ENCODE assay signal across 20 cellular contexts in genomic region chr1:73761559-73761958, GRCh38.
DNase-seq lines count a peak whose midpoint lies in the region; ATAC-seq and TF ChIP-seq lines count a peak whose summit lies in the region.
"Had no signal": no experiment of that assay in that cellular context is flagged by ENCODE, and none has a peak within 500 bp of the region (broad histone marks: within the 10 kb centered on the region; RNA-seq: fewer than 3 reads in every experiment).

No MANE protein-coding gene starts in this region.

- H3K9me2 ChIP-seq in PC-9 (ENCODE audit: insufficient read depth): no peaks in the 10 kb centered on the region

- no peaks in the 10 kb centered on the region for H4K20me1 ChIP-seq in PC-9 (ENCODE audit: insufficient read depth)
- H4K20me1 ChIP-seq: BLaER1 had no signal

- H3K36me3 ChIP-seq in PC-9 (ENCODE audit: low read depth) (no peaks in the 10 kb centered on the region), upper lobe of right lung (no peaks in the 10 kb centered on the region), gastroesophageal sphincter (no peaks in the 10 kb centered on the region)
- no peaks in the 10 kb centered on the region for H3K36me3 ChIP-seq in CD4-positive, alpha-beta memory T cell (ENCODE audit: insufficient read depth, low read length)
- H3K36me3 ChIP-seq: BLaER1, HAP-1 had no signal

- WGBS in gastroesophageal sphincter (ENCODE audit: low coverage in 1 of 2), 2 donors: 88% methylated on average over 2 of the region's 2 CpGs

- no peak overlapping the region for H3K27ac ChIP-seq in PC-9
- no peak overlapping the region for H3K27ac ChIP-seq in upper lobe of right lung
- no peak overlapping the region for H3K27ac ChIP-seq in gastroesophageal sphincter
- H3K27ac ChIP-seq in CD4-positive, alpha-beta memory T cell (ENCODE audit: low read depth, low read length): no peak overlapping the region
- H3K27ac ChIP-seq: BLaER1, C4-2B had no signal

- H3K9me3 ChIP-seq in PC-9 (ENCODE audit: insufficient read depth, low read depth) (no peaks in the 10 kb centered on the region), upper lobe of right lung (no peaks in the 10 kb centered on the region), gastroesophageal sphincter (no peaks in the 10 kb centered on the region)
- H3K9me3 ChIP-seq in CD4-positive, alpha-beta memory T cell (ENCODE audit: control insufficient read depth in 1 of 2, low read length in 2 of 2): no peaks in the 10 kb centered on the region
- H3K9me3 ChIP-seq: BLaER1, HAP-1 had no signal

- no peak overlapping the region for H3K27ac Mint-ChIP-seq in CD4-positive, alpha-beta memory T cell
- H3K27ac Mint-ChIP-seq: B cell; CD4-positive, CD25-positive, alpha-beta regulatory T cell; CD8-positive, alpha-beta memory T cell; HFFc6 had no signal

- H3K27me3 Mint-ChIP-seq in CD4-positive, alpha-beta memory T cell: no peaks in the 10 kb centered on the region
- H3K27me3 Mint-ChIP-seq: B cell; CD4-positive, CD25-positive, alpha-beta regulatory T cell; CD8-positive, alpha-beta memory T cell had no signal

- POLR2A ChIA-PET in PC-9 (lab: Charles Lee; ENCODE audit: unreplicated experiment): no interaction called here
- POLR2A ChIA-PET in CD4-positive, alpha-beta memory T cell (lab: Charles Lee; ENCODE audit: partially characterized antibody): no interaction called here

- H3K27me3 ChIP-seq in PC-9 (ENCODE audit: insufficient read depth, low read depth) (no peaks in the 10 kb centered on the region), upper lobe of right lung (no peaks in the 10 kb centered on the region), gastroesophageal sphincter (no peaks in the 10 kb centered on the region)
- H3K27me3 ChIP-seq in CD4-positive, alpha-beta memory T cell (ENCODE audit: insufficient read depth, low read length): no peaks in the 10 kb centered on the region
- H3K27me3 ChIP-seq: BLaER1 had no signal

- peak overlapping the region; percentile 37; the same call in 1 of the 2 replicates for H2AFZ ChIP-seq in PC-9

- H3K4me3 ChIP-seq in PC-9: no peak overlapping the region
- H3K4me3 ChIP-seq in epithelial cell of esophagus (ENCODE audit: low read length): no peak overlapping the region
- H3K4me3 ChIP-seq in upper lobe of right lung: no peak overlapping the region
- H3K4me3 ChIP-seq in gastroesophageal sphincter: no peak overlapping the region
- H3K4me3 ChIP-seq in CD4-positive, alpha-beta memory T cell (ENCODE audit: low read length in 2 of 2): no peak overlapping the region
- H3K4me3 ChIP-seq: BLaER1, HAP-1 had no signal

- H3K4me2 ChIP-seq in PC-9: no peak overlapping the region
- H3K4me2 ChIP-seq: BLaER1 had no signal

- no peak for TF ChIP-seq CTCF in PC-9 (conservative IDR thresholded peaks at IDR 0.05)
- TF ChIP-seq CTCF in epithelial cell of esophagus (IDR thresholded peaks at IDR 0.05; ENCODE audit: insufficient read depth, low read depth, low read length, missing control alignments): no peak
- TF ChIP-seq CTCF in upper lobe of right lung (IDR thresholded peaks at IDR 0.05): no peak
- no peak for TF ChIP-seq CTCF in gastroesophageal sphincter (IDR thresholded peaks at IDR 0.05)

- no peaks in the 10 kb centered on the region for H3F3A ChIP-seq in PC-9 (ENCODE audit: insufficient read depth, low read depth)

- CTCF ChIA-PET in PC-9 (lab: Charles Lee): no interaction called here
- CTCF ChIA-PET in CD4-positive, alpha-beta memory T cell (lab: Charles Lee; ENCODE audit: partially characterized antibody): no interaction called here

- no peaks in the 10 kb centered on the region for H3K36me3 Mint-ChIP-seq in CD4-positive, alpha-beta memory T cell
- H3K36me3 Mint-ChIP-seq: CD4-positive, CD25-positive, alpha-beta regulatory T cell; CD8-positive, alpha-beta memory T cell had no signal

- peaks cover 0 to 4% (median 0%) of the 10 kb centered on the region in 8 donors for H3K9me3 Mint-ChIP-seq in CD4-positive, alpha-beta memory T cell

- no peaks in the 10 kb centered on the region for H3K4me1 Mint-ChIP-seq in CD4-positive, alpha-beta memory T cell
- H3K4me1 Mint-ChIP-seq: B cell; CD4-positive, CD25-positive, alpha-beta regulatory T cell; CD8-positive, alpha-beta memory T cell had no signal

- ATAC-seq in upper lobe of right lung (peak; percentile 55), gastroesophageal sphincter (no peak)

- no peak for TF ChIP-seq EP300 in gastroesophageal sphincter (IDR thresholded peaks at IDR 0.05)

- no peak for TF ChIP-seq POLR2A in gastroesophageal sphincter (IDR thresholded peaks at IDR 0.05)
- TF ChIP-seq POLR2A in erythroblast (IDR thresholded peaks at IDR 0.05; ENCODE audit: low read length): no peak

- no peak overlapping the region for H3K4me3 Mint-ChIP-seq in CD4-positive, alpha-beta memory T cell
- H3K4me3 Mint-ChIP-seq: B cell; CD4-positive, CD25-positive, alpha-beta regulatory T cell; CD8-positive, alpha-beta memory T cell; HFFc6 had no signal

- no peaks in the 10 kb centered on the region for H3K79me2 ChIP-seq in PC-9 (ENCODE audit: low read depth)

- BruUV-seq in PC-9 (replicated peaks; lab: Mats Ljungman, UMichigan): no TSS peak

- DNase-seq in HS-5 (ENCODE audit: low read depth) (peak; percentile 5), PC-9 (peak in 1 of 2 experiments; percentile 38), epithelial cell of esophagus (ENCODE audit: low read depth) (peak; percentile 17), upper lobe of right lung (no peak), hypothalamus (lab: John Stamatoyannopoulos, UW) (no peak), erythroblast (lab: John Stamatoyannopoulos, UW) (no peak)
- DNase-seq in CD4-positive, alpha-beta memory T cell: no peak
- DNase-seq: CD4-positive, CD25-positive, alpha-beta regulatory T cell; CD8-positive, alpha-beta memory T cell; DMS 273 treated with DMSO at 0.1 percent for 48 hours; DMS79; EL; GF-D8; GOT3; HFFc6 had no signal

- intact Hi-C loops in PC-9 (cut with micrococcal nuclease; ENCODE audit: unreplicated experiment): no loop called here
- intact Hi-C loops in upper lobe of right lung (cut with DNase I): no loop called here
- intact Hi-C loops in CD4-positive, alpha-beta memory T cell (cut with micrococcal nuclease): no loop called here

- H3K4me1 ChIP-seq in PC-9 (replicated peaks; ENCODE audit: insufficient read depth): peaks cover 7% of the 10 kb centered on the region; the same call in 1 of the 2 replicates
- H3K4me1 ChIP-seq in upper lobe of right lung: no peaks in the 10 kb centered on the region
- H3K4me1 ChIP-seq in gastroesophageal sphincter: no peaks in the 10 kb centered on the region
- H3K4me1 ChIP-seq in CD4-positive, alpha-beta memory T cell (ENCODE audit: insufficient read depth, low read length): no peaks in the 10 kb centered on the region
- H3K4me1 ChIP-seq: BLaER1, HAP-1 had no signal

Comparison
In these comparisons a context has a peak if more than half of its experiments do, and no peak if none do; other contexts are left out.
1. DNase-seq: peak in HS-5 (single experiment) and epithelial cell of esophagus (single experiment); none in upper lobe of right lung (single experiment), hypothalamus (0 of 51), erythroblast (0 of 2) and CD4-positive, alpha-beta memory T cell (0 of 5).